Comparison of ENCODE assay signal across 18 cellular contexts in the genomic region with DNA sequence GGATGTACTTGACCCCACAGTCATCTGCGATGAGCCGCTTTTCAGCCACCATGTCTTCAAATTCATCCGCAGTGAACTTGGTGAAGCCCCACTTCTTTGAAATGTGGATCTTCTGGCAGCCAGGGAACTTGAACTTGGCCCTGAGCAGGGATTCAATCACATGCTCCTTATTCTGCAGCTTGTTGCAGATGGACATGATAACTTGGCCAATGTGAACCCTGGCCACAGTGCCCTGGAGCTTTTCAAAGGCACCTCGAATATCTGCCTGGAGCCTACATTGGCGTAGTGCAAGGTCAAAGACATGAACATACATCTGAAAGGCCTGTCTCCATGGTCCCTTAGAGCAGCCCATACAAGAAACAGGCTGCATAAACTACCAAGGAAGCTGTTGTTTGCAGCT. TPM values are rescaled to one million over a fixed set of nuclear protein-coding genes. Genes with fewer than 3 reads are reported as not detected.
A peak's percentile ranks its signal among the peaks of the same experiment; 100 is the strongest.
DNase-seq lines count a peak whose midpoint lies in the region; ATAC-seq, FAIRE-seq and TF ChIP-seq lines count a peak whose summit lies in the region.
"Had no signal": no experiment of that assay in that cellular context is flagged by ENCODE, and none has a peak within 500 bp of the region (broad histone marks: within the 10 kb centered on the region; RNA-seq: fewer than 3 reads in every experiment).

No MANE protein-coding gene starts in this region.

- H3K9me2 ChIP-seq in GM23338 (ENCODE audit: insufficient read depth): no peaks in the 10 kb centered on the region

- H4K20me1 ChIP-seq in GM23338 (replicated peaks; ENCODE audit: insufficient read depth) (peaks cover 18% of the 10 kb centered on the region), K562 (replicated peaks; ENCODE audit: control insufficient read depth, insufficient read depth, low read length) (peaks cover 18% of the 10 kb centered on the region)

- POLR2A ChIA-PET in K562 (lab: Yijun Ruan, JAX): interaction anchor here (0.6 to 0.8 kb wide), 2 partner anchors 34 to 55 kb away, joined by 3 read pairs; no protein-coding TSS in a partner anchor

- H3K9me1 ChIP-seq in K562 (ENCODE audit: control insufficient read depth, insufficient read depth, low read length): no peaks in the 10 kb centered on the region

- no peaks in the 10 kb centered on the region for H3F3A ChIP-seq in GM23338 (replicated peaks; ENCODE audit: low read depth)

- no peak for TF ChIP-seq RAD21 in K562 (CRISPR knock-in tag; conservative IDR thresholded peaks at IDR 0.05 in 1 of 2, IDR thresholded peaks at IDR 0.05 in 1 of 2)

- no peak overlapping the region for H3K4me3 Mint-ChIP-seq in GM23338
- H3K4me3 Mint-ChIP-seq in nephron: peak overlapping the region; percentile 93 to 95 (median 95)

- H3K9me3 ChIP-seq in K562 (replicated peaks; ENCODE audit: control insufficient read depth, insufficient read depth, low read depth, low read length): no peaks in the 10 kb centered on the region
- no peaks in the 10 kb centered on the region for H3K9me3 ChIP-seq in tibial nerve
- H3K9me3 ChIP-seq in prostate gland: no peaks in the 10 kb centered on the region
- H3K9me3 ChIP-seq: BLaER1 treated with 17β-estradiol and CSF1 and Interleukin-3, amounts not matched to agents 10 nM and 100 nM; esophagus muscularis mucosa; left ventricle myocardium inferior; tibial artery had no signal

- H3K79me2 ChIP-seq in GM23338 (replicated peaks; ENCODE audit: insufficient read depth) (peaks cover 26% of the 10 kb centered on the region), K562 (ENCODE audit: control insufficient read depth, insufficient read depth, low read length) (peaks cover 28% of the 10 kb centered on the region)

- H3K27ac ChIP-seq in GM23338 (ENCODE audit: low read depth) (no peak overlapping the region), K562 (ENCODE audit: extremely low read depth, low read depth, low read length) (no peak overlapping the region), tibial nerve (no peak overlapping the region), prostate gland (no peak overlapping the region)

- no TSS peak for BruUV-seq in K562 (replicated peaks; lab: Mats Ljungman, UMichigan)

- H3K36me3 ChIP-seq in GM23338 (ENCODE audit: insufficient read depth): no peaks in the 10 kb centered on the region
- H3K36me3 ChIP-seq in K562 (ENCODE audit: control insufficient read depth, insufficient read depth, low read length): no peaks in the 10 kb centered on the region
- H3K36me3 ChIP-seq in tibial nerve: no peaks in the 10 kb centered on the region
- no peaks in the 10 kb centered on the region for H3K36me3 ChIP-seq in prostate gland
- H3K36me3 ChIP-seq: BLaER1 treated with 17β-estradiol and CSF1 and Interleukin-3, amounts not matched to agents 10 nM and 100 nM; esophagus muscularis mucosa; left ventricle myocardium inferior; tibial artery had no signal

- H3K27me3 ChIP-seq in GM23338 (ENCODE audit: insufficient read depth) (no peaks in the 10 kb centered on the region), K562 (ENCODE audit: control insufficient read depth in 2 of 2, insufficient read depth in 2 of 2, low read length in 2 of 2) (no peaks in the 10 kb centered on the region), tibial nerve (no peaks in the 10 kb centered on the region), prostate gland (replicated peaks; ENCODE audit: insufficient read depth) (no peaks in the 10 kb centered on the region)
- H3K27me3 ChIP-seq: BLaER1 treated with 17β-estradiol and CSF1 and Interleukin-3, amounts not matched to agents 10 nM and 100 nM; dorsolateral prefrontal cortex; esophagus muscularis mucosa; tibial artery had no signal

- peaks cover 5% of the 10 kb centered on the region for H3K27me3 Mint-ChIP-seq in GM23338 (ENCODE audit: insufficient read depth, low read depth, poor library complexity)
- H3K27me3 Mint-ChIP-seq in nephron (ENCODE audit: low read depth): peaks cover 3% of the 10 kb centered on the region
- H3K27me3 Mint-ChIP-seq: activated naive CD4-positive, alpha-beta T cell treated with anti-CD3 and anti-CD28 coated beads, Interleukin-2, amount 50 U/mL, for 24 hours had no signal

- H3K27ac Mint-ChIP-seq in GM23338 (no peak overlapping the region), nephron (peak overlapping the region in 1 of 3 experiments; percentile 95)

- in situ Hi-C loops in K562 (cut with MboI): no loop called here

- H3K4me1 ChIP-seq in GM23338 (ENCODE audit: insufficient read depth) (peaks cover 16% of the 10 kb centered on the region), K562 (replicated peaks in 1 of 2; ENCODE audit: control insufficient read depth in 2 of 2, insufficient read depth in 2 of 2, low read length in 2 of 2) (peaks cover 21 to 25% of the 10 kb centered on the region in 2 experiments; a peak in 4 of 5 replicates), tibial nerve (peaks cover 0 to 26% (median 14%) of the 10 kb centered on the region in 4 donors), prostate gland (replicated peaks) (no peaks in the 10 kb centered on the region)

- FAIRE-seq in K562 (lab: Jason Lieb, UNC): no peak
- FAIRE-seq: bronchial epithelial cell, GM18507 had no signal

- no peak for ATAC-seq in activated CD4-positive, CD25-positive, alpha-beta regulatory T cell treated with anti-CD3 and anti-CD28 coated beads, Interleukin-2, amount 50 U/mL, for 24 hours
- ATAC-seq in GM23338 (no peak), K562 (no peak), GM21717 (IDR thresholded peaks at IDR 0.05; ENCODE audit: unreplicated experiment) (no peak)

- H3K4me1 Mint-ChIP-seq in GM23338 (peaks cover 19% of the 10 kb centered on the region), nephron (peaks cover 28% of the 10 kb centered on the region)

- no peak overlapping the region for H3K9ac ChIP-seq in K562 (ENCODE audit: insufficient read depth in 1 of 2, low read depth in 2 of 2, low read length in 2 of 2)

- no peak for TF ChIP-seq CTCF in GM23338 (conservative IDR thresholded peaks at IDR 0.05; ENCODE audit: low read depth in 2 of 2)
- TF ChIP-seq CTCF in K562 (IDR thresholded peaks at IDR 0.05 in 2 of 3, conservative IDR thresholded peaks at IDR 0.05 in 1 of 3; ENCODE audit: insufficient read depth in 2 of 3, low read depth in 1 of 3, low read length in 3 of 3): no peak
- TF ChIP-seq CTCF in nephron (IDR thresholded peaks at IDR 0.05; ENCODE audit: unreplicated experiment in 3 of 3): no peak
- TF ChIP-seq CTCF in tibial nerve (IDR thresholded peaks at IDR 0.05): no peak
- no peak for TF ChIP-seq CTCF in prostate gland (IDR thresholded peaks at IDR 0.05)

- H3K9me3 Mint-ChIP-seq in GM23338: no peaks in the 10 kb centered on the region
- no peaks in the 10 kb centered on the region for H3K9me3 Mint-ChIP-seq in nephron
- H3K9me3 Mint-ChIP-seq: activated naive CD4-positive, alpha-beta T cell treated with anti-CD3 and anti-CD28 coated beads, Interleukin-2, amount 50 U/mL, for 24 hours had no signal

- H3K4me3 ChIP-seq in GM23338 (no peak overlapping the region), K562 (no peak overlapping the region), tibial nerve (no peak overlapping the region), prostate gland (no peak overlapping the region)

- peak overlapping the region; percentile 93 for H2AFZ ChIP-seq in GM23338
- H2AFZ ChIP-seq in K562 (ENCODE audit: low read depth, low read length): peak overlapping the region; percentile 94

- TF ChIP-seq EP300 in K562 (IDR thresholded peaks at IDR 0.05; ENCODE audit: low read length) (no peak), tibial nerve (IDR thresholded peaks at IDR 0.05) (no peak)

- 95% methylated on average over 5 of the region's 5 CpGs for WGBS in K562 (ENCODE audit: insufficient coverage, low coverage, missing lambda C conversion rate)
- WGBS in tibial nerve, 2 donors: 95 to 96% methylated on average over 5 of the region's 5 CpGs
- 98% methylated on average over 5 of the region's 5 CpGs for WGBS in prostate gland

- CTCF ChIA-PET in K562 (lab: Yijun Ruan, JAX; ENCODE audit: low intra/inter-chr PET ratio): no interaction called here

- DNase-seq in activated CD4-positive, CD25-positive, alpha-beta regulatory T cell treated with anti-CD3 and anti-CD28 coated beads, Interleukin-2, amount 50 U/mL, for 72 hours: peak; percentile 9
- DNase-seq in GM23338 (ENCODE audit: low spot score): no peak
- DNase-seq in K562 (ENCODE audit: extremely low read depth in 1 of 4, low spot score in 3 of 4): no peak
- no peak for DNase-seq in tibial nerve (ENCODE audit: low spot score in 2 of 2)
- DNase-seq in prostate gland (ENCODE audit: low spot score): no peak
- DNase-seq: DMS79 treated with DMSO at 0.1 percent for 48 hours, dorsolateral prefrontal cortex, left ventricle myocardium inferior, RPMI8226, tibial artery had no signal

- intact Hi-C loops in K562 (cut with micrococcal nuclease): no loop called here
- intact Hi-C loops in prostate gland (cut with DNase I): loop anchor here (5.0 to 10.0 kb wide), 4 partner anchors 56 to 297 kb away; a partner anchor contains a TSS

- H3K4me2 ChIP-seq in GM23338: no peak overlapping the region
- no peak overlapping the region for H3K4me2 ChIP-seq in K562 (ENCODE audit: insufficient read depth, low read length)

- TF ChIP-seq POLR2A in K562 (conservative IDR thresholded peaks at IDR 0.05): no peak
- no peak for TF ChIP-seq POLR2A in tibial nerve (IDR thresholded peaks at IDR 0.05)
- TF ChIP-seq POLR2A in prostate gland (IDR thresholded peaks at IDR 0.05): no peak

- peaks cover 2% of the 10 kb centered on the region; the same call in 1 of the 3 replicates for H3K36me3 Mint-ChIP-seq in GM23338 (ENCODE audit: low read depth)
- H3K36me3 Mint-ChIP-seq in nephron (ENCODE audit: low read depth): no peaks in the 10 kb centered on the region
- H3K36me3 Mint-ChIP-seq: activated naive CD4-positive, alpha-beta T cell treated with anti-CD3 and anti-CD28 coated beads, Interleukin-2, amount 50 U/mL, for 24 hours had no signal

RNA-seq across cellular contexts. Expression of a gene that starts 1.8 kb away (rescaled TPM):
- total RNA-seq in GM23338 (2014; rRNA removed; shearing (Covaris generic)): 18.3 and 21.3 TPM in 2 replicates
- polyA plus RNA-seq in GM23338 (2016; fragmentation: Nextera tagmentation; extraction: Ambion mirVana) (16.7 and 17.6 TPM in 2 replicates), K562 (2011; rRNA removed) (5.9 and 6.9 TPM in 2 replicates), K562 (2014; fragmentation: Illumina TruSeq; extraction: Trizol) (6.9 and 8.3 TPM in 2 replicates), K562 (2014; fragmentation: Nextera tagmentation; extraction: Ambion mirVana) (1 to 10 TPM; 5.2 to 7.7 TPM), K562 (2014; rRNA removed) (4.1 and 5.8 TPM in 2 replicates)
- total RNA-seq in K562 (2011; cell fraction: chromatin; rRNA removed; ENCODE audit: low replicate concordance): 5.1 and 12.6 TPM in 2 replicates
- total RNA-seq in K562 (2011; cell fraction: nucleolus; rRNA removed): 4.1 and 4.5 TPM in 2 replicates
- 5.6 and 7.9 TPM in 2 replicates for total RNA-seq in K562 (2011; cell fraction: nucleoplasm; rRNA removed)
- total RNA-seq in K562 (2014; rRNA removed) (5.8 and 6.8 TPM in 2 replicates), K562 (2014; rRNA removed; fragmentation: Illumina TruSeq; extraction: Trizol) (7.0 and 7.5 TPM in 2 replicates), K562 (2015; rRNA removed; fragmentation: Illumina TruSeq; extraction: Trizol) (6.6 and 7.0 TPM in 2 replicates), K562 (2021) (7.8 and 8.4 TPM in 2 replicates), tibial nerve (10 to 100 TPM; 11.7 to 18.6 (median 16.5) TPM), prostate gland (10 to 100 TPM; 11.5 to 15.1 TPM)
- polyA plus RNA-seq in K562 (2011; cell fraction: cytosol; rRNA removed): 2.0 and 2.7 TPM in 2 replicates
- 4.1 and 4.3 TPM in 2 replicates for polyA plus RNA-seq in K562 (2011; cell fraction: nucleus; rRNA removed)
- 2.9 and 4.9 TPM in 2 replicates for polyA plus RNA-seq in K562 (2012)
- 14.7 and 16.8 TPM in 2 replicates for polyA minus RNA-seq in K562 (2011; rRNA and poly(A)+ RNA removed)
- polyA minus RNA-seq in K562 (2011; cell fraction: cytosol; rRNA and poly(A)+ RNA removed): 5.6 and 6.7 TPM in 2 replicates
- 3.0 and 5.0 TPM in 2 replicates for polyA minus RNA-seq in K562 (2011; cell fraction: nucleus; rRNA and poly(A)+ RNA removed)
